22 cellular contexts compared by ENCODE assay signal in the genomic region with DNA sequence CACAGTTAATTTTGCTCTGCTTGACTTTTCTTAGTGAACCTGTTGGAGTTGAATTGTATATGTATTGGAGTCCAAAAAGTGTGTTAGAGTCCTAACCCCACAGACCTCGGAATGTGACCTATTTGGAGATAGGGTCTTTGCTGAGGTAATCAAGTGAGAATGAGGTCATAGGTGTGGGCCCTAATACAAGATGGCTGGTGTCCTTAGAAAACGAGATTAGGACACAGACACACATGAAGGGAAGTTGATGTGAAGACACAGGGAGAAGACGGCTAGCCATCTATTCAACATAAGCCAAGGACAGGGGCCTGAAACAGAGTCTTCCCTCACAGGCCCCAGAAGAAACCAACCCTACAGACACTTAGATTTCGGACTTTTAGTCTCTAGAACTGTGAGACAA.
DNase-seq lines count a peak whose midpoint lies in the region; ATAC-seq, FAIRE-seq and TF ChIP-seq lines count a peak whose summit lies in the region.
"Had no signal": no experiment of that assay in that cellular context is flagged by ENCODE, and none has a peak within 500 bp of the region (broad histone marks: within the 10 kb centered on the region; RNA-seq: fewer than 3 reads in every experiment).

No MANE protein-coding gene starts in this region.

- CTCF ChIA-PET in HepG2 (lab: Yijun Ruan, JAX; ENCODE audit: low intra/inter-chr PET ratio, low total read pairs) (no interaction called here), K562 (lab: Yijun Ruan, JAX; ENCODE audit: low intra/inter-chr PET ratio) (no interaction called here), HEK293T (lab: Yijun Ruan, JAX) (no interaction called here)

- TF ChIP-seq POLR2A in HepG2 (IDR thresholded peaks at IDR 0.05; ENCODE audit: insufficient read depth in 1 of 2, low read depth in 2 of 2, low read length in 2 of 2) (no peak), right lobe of liver (IDR thresholded peaks at IDR 0.05) (no peak), K562 (conservative IDR thresholded peaks at IDR 0.05) (no peak)

- no peaks in the 10 kb centered on the region for H3K4me1 ChIP-seq in HepG2 (ENCODE audit: insufficient read depth, low read length)
- no peaks in the 10 kb centered on the region for H3K4me1 ChIP-seq in right lobe of liver
- no peaks in the 10 kb centered on the region for H3K4me1 ChIP-seq in K562 (replicated peaks in 1 of 2; ENCODE audit: control insufficient read depth in 2 of 2, insufficient read depth in 2 of 2, low read length in 2 of 2)
- H3K4me1 ChIP-seq: A549; BLaER1 treated with 17β-estradiol and CSF1 and Interleukin-3, amounts not matched to agents 10 nM and 100 nM had no signal

- no peak for DNase-seq in HepG2 (ENCODE audit: low spot score)
- no peak for DNase-seq in right lobe of liver
- DNase-seq in K562 (ENCODE audit: extremely low read depth in 1 of 4, low spot score in 3 of 4), result no peak
- DNase-seq in NCI-H2029 treated with DMSO at 0.1 percent for 48 hours (lab: John Stamatoyannopoulos, UW), result no peak
- DNase-seq in HEK293T (ENCODE audit: extremely low spot score), result no peak
- DNase-seq: AML-193; CD4-positive, alpha-beta T cell; CD8-positive, alpha-beta T cell; DMS 273 treated with DMSO at 0.1 percent for 48 hours; DMS153; DMS53; DMS79; DND-41; EL; GDM1 had no signal

- no peaks in the 10 kb centered on the region for H3K36me3 ChIP-seq in HepG2 (replicated peaks in 1 of 2; ENCODE audit: control insufficient read depth in 1 of 2, insufficient read depth in 2 of 2, low read length in 2 of 2)
- no peaks in the 10 kb centered on the region for H3K36me3 ChIP-seq in right lobe of liver
- no peaks in the 10 kb centered on the region for H3K36me3 ChIP-seq in K562 (ENCODE audit: control insufficient read depth, insufficient read depth, low read length)
- H3K36me3 ChIP-seq: BLaER1 treated with 17β-estradiol and CSF1 and Interleukin-3, amounts not matched to agents 10 nM and 100 nM had no signal

- no peak overlapping the region for H2AFZ ChIP-seq in HepG2 (ENCODE audit: low read length)
- H2AFZ ChIP-seq in K562 (ENCODE audit: low read depth, low read length), result peak overlapping the region; percentile 49

- ATAC-seq in HepG2, result no peak
- ATAC-seq in right lobe of liver, result no peak
- ATAC-seq in K562, result peak; percentile 57
- ATAC-seq: A549; CD8-positive, alpha-beta T cell; GM12878 had no signal

- H3K9me1 ChIP-seq in K562 (ENCODE audit: control insufficient read depth, insufficient read depth, low read length), result no peaks in the 10 kb centered on the region

- H3K27me3 ChIP-seq in HepG2 (ENCODE audit: control insufficient read depth in 1 of 2, insufficient read depth in 2 of 2, low read length in 2 of 2) (no peaks in the 10 kb centered on the region; a peak in 2 of 5 replicates), right lobe of liver (no peaks in the 10 kb centered on the region), K562 (ENCODE audit: control insufficient read depth in 2 of 2, insufficient read depth in 2 of 2, low read length in 2 of 2) (no peaks in the 10 kb centered on the region)
- H3K27me3 ChIP-seq: BLaER1 treated with 17β-estradiol and CSF1 and Interleukin-3, amounts not matched to agents 10 nM and 100 nM had no signal

- no peak overlapping the region for H3K9ac ChIP-seq in HepG2 (ENCODE audit: insufficient read depth, low read depth, low read length)
- no peak overlapping the region for H3K9ac ChIP-seq in K562 (ENCODE audit: insufficient read depth in 1 of 2, low read depth in 2 of 2, low read length in 2 of 2)
- H3K9ac ChIP-seq: BLaER1 treated with 17β-estradiol and CSF1 and Interleukin-3, amounts not matched to agents 10 nM and 100 nM had no signal

- TF ChIP-seq CTCF in HepG2 (CRISPR knock-in tag; IDR thresholded peaks at IDR 0.05) (no peak), right lobe of liver (IDR thresholded peaks at IDR 0.05) (no peak), K562 (IDR thresholded peaks at IDR 0.05 in 2 of 3, conservative IDR thresholded peaks at IDR 0.05 in 1 of 3; ENCODE audit: insufficient read depth in 2 of 3, low read depth in 1 of 3, low read length in 3 of 3) (no peak)

- no peaks in the 10 kb centered on the region for H3K79me2 ChIP-seq in HepG2 (ENCODE audit: insufficient read depth, low read length)
- no peaks in the 10 kb centered on the region for H3K79me2 ChIP-seq in K562 (ENCODE audit: control insufficient read depth, insufficient read depth, low read length)

- H4K20me1 ChIP-seq in HepG2 (ENCODE audit: insufficient read depth, low read length) (no peaks in the 10 kb centered on the region), K562 (replicated peaks; ENCODE audit: control insufficient read depth, insufficient read depth, low read length) (no peaks in the 10 kb centered on the region)
- H4K20me1 ChIP-seq: BLaER1 treated with 17β-estradiol and CSF1 and Interleukin-3, amounts not matched to agents 10 nM and 100 nM had no signal

- no TSS peak for BruUV-seq in HepG2 (replicated peaks; lab: Mats Ljungman, UMichigan)
- BruUV-seq in K562 (replicated peaks; lab: Mats Ljungman, UMichigan), result no TSS peak

- WGBS in HepG2 (ENCODE audit: low lambda C conversion rate), result 0% methylated on average over 4 of the region's 4 CpGs
- WGBS in right lobe of liver (ENCODE audit: insufficient coverage, low coverage, low lambda C conversion rate, missing lambda C conversion rate), result 46% methylated on average over 3 of the region's 4 CpGs
- WGBS in K562 (ENCODE audit: insufficient coverage, low coverage, missing lambda C conversion rate), result 28% methylated on average over 4 of the region's 4 CpGs

- TF ChIP-seq EP300 in HepG2 (IDR thresholded peaks at IDR 0.05; ENCODE audit: low read depth in 2 of 2, low read length in 2 of 2) (no peak), HepG2 (CRISPR knock-in tag; IDR thresholded peaks at IDR 0.05; ENCODE audit: borderline replicate concordance) (no peak), K562 (IDR thresholded peaks at IDR 0.05; ENCODE audit: low read length) (no peak)

- no peaks in the 10 kb centered on the region for H3K9me3 ChIP-seq in HepG2 (ENCODE audit: low read length)
- H3K9me3 ChIP-seq in right lobe of liver, result no peaks in the 10 kb centered on the region
- no peaks in the 10 kb centered on the region for H3K9me3 ChIP-seq in K562 (replicated peaks; ENCODE audit: control insufficient read depth, insufficient read depth, low read depth, low read length)

- TF ChIP-seq RAD21 in HepG2 (CRISPR knock-in tag; IDR thresholded peaks at IDR 0.05) (no peak), K562 (CRISPR knock-in tag; conservative IDR thresholded peaks at IDR 0.05 in 1 of 2, IDR thresholded peaks at IDR 0.05 in 1 of 2) (no peak)

- in situ Hi-C loops in HepG2 (cut with HindIII; ENCODE audit: extremely low pct_ligation_motif_present, low pct_unique_long_range_greater_than_20kb) (no loop called here), K562 (cut with MboI) (no loop called here)

- FAIRE-seq in HepG2 (lab: Jason Lieb, UNC) (no peak), K562 (lab: Jason Lieb, UNC) (no peak)
- FAIRE-seq: GM12878, GM12892, GM18507 had no signal

- POLR2A ChIA-PET in HepG2 (lab: Yijun Ruan, JAX), result no interaction called here
- POLR2A ChIA-PET in K562 (lab: Yijun Ruan, JAX), result no interaction called here
- POLR2A ChIA-PET in HEK293T (lab: Yijun Ruan, JAX), result no interaction called here

- no peak overlapping the region for H3K27ac ChIP-seq in HepG2 (ENCODE audit: extremely low read length, insufficient read depth, low read length)
- no peak overlapping the region for H3K27ac ChIP-seq in right lobe of liver
- H3K27ac ChIP-seq in K562 (ENCODE audit: extremely low read depth, low read depth, low read length), result no peak overlapping the region
- H3K27ac ChIP-seq: 22Rv1; A549; BLaER1 treated with 17β-estradiol and CSF1 and Interleukin-3, amounts not matched to agents 10 nM and 100 nM; C4-2B had no signal

- H3K4me3 ChIP-seq in HepG2 (replicated peaks in 1 of 3; ENCODE audit: insufficient read depth in 1 of 3, low read depth in 2 of 3, low read length in 3 of 3), result no peak overlapping the region
- no peak overlapping the region for H3K4me3 ChIP-seq in right lobe of liver
- H3K4me3 ChIP-seq in K562, result no peak overlapping the region
- H3K4me3 ChIP-seq: A549; BLaER1 treated with 17β-estradiol and CSF1 and Interleukin-3, amounts not matched to agents 10 nM and 100 nM; GM12878 had no signal

- intact Hi-C loops in HepG2 (cut with micrococcal nuclease; ENCODE audit: unreplicated experiment), result no loop called here
- intact Hi-C loops in right lobe of liver (cut with DNase I), result no loop called here
- intact Hi-C loops in K562 (cut with micrococcal nuclease), result no loop called here

- H3K4me2 ChIP-seq in HepG2 (ENCODE audit: low read depth, low read length), result no peak overlapping the region
- no peak overlapping the region for H3K4me2 ChIP-seq in K562 (ENCODE audit: insufficient read depth, low read length)
- H3K4me2 ChIP-seq: A549; BLaER1 treated with 17β-estradiol and CSF1 and Interleukin-3, amounts not matched to agents 10 nM and 100 nM had no signal

TF ChIP-seq in HepG2, 621 proteins besides CTCF, POLR2A, EP300 and RAD21:
- TF ChIP-seq RBAK (CRISPR knock-in tag; IDR thresholded peaks at IDR 0.05) (no peak), KLF6 (CRISPR knock-in tag; IDR thresholded peaks at IDR 0.05) (no peak), NR1H2 (CRISPR knock-in tag; IDR thresholded peaks at IDR 0.05; ENCODE audit: borderline replicate concordance, low read depth) (no peak), ATF7 (IDR thresholded peaks at IDR 0.05) (peak; percentile 45; the same call in 1 of the 2 replicates), ATF7 (CRISPR knock-in tag; IDR thresholded peaks at IDR 0.05) (no peak)

TF ChIP-seq in K562, 482 proteins besides CTCF, POLR2A, EP300 and RAD21 (continues in another document):
- TF ChIP-seq CREB1 (IDR thresholded peaks at IDR 0.05) (0 out of 2 replicates have a peak, but pooled peaks have one; percentile 14), CREB1 (CRISPR knock-in tag; IDR thresholded peaks at IDR 0.05) (no peak), ZEB2 (IDR thresholded peaks at IDR 0.05) (no peak), ZNF717 (CRISPR knock-in tag; IDR thresholded peaks at IDR 0.05) (no peak)

TF ChIP-seq in HEK293T, 16 proteins besides CTCF, POLR2A, EP300 and RAD21:
- TF ChIP-seq HDGF (IDR thresholded peaks at IDR 0.05; ENCODE audit: borderline replicate concordance) (no peak), FOXM1 (IDR thresholded peaks at IDR 0.05; ENCODE audit: borderline replicate concordance) (no peak), TARDBP (IDR thresholded peaks at IDR 0.05) (no peak), LEF1 (IDR thresholded peaks at IDR 0.05; ENCODE audit: borderline replicate concordance) (no peak), L3MBTL2 (conservative IDR thresholded peaks at IDR 0.05) (no peak), ZNF384 (IDR thresholded peaks at IDR 0.05) (no peak), CTBP1 (IDR thresholded peaks at IDR 0.05; ENCODE audit: borderline replicate concordance) (no peak), SUZ12 (IDR thresholded peaks at IDR 0.05) (no peak), ARNT (IDR thresholded peaks at IDR 0.05) (no peak), BHLHE40 (IDR thresholded peaks at IDR 0.05; ENCODE audit: borderline replicate concordance) (no peak)
